ENCODE assay signal across 13 cellular contexts in the genomic region with DNA sequence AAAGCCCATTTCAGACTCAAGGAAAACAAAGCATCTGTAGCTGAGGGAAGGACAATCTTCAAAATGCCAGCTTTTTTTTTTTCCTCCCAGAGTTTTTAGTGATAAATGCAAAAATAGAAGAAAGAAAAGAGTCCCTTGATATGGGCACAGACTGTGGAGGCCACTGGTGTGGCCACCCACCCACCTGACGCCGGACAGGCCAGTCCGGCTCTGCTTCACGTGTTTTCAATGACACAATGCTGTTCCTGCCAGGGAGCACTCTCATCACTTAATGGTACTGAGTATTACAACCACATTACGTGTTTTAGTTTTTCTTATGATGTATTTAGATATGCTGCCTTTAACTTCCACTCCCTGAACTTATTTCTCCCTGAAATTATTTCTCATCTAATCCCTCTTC.
DNase-seq lines count a peak whose midpoint lies in the region; ATAC-seq and TF ChIP-seq lines count a peak whose summit lies in the region.
"Had no signal": no experiment of that assay in that cellular context is flagged by ENCODE, and none has a peak within 500 bp of the region (broad histone marks: within the 10 kb centered on the region; RNA-seq: fewer than 3 reads in every experiment).

No MANE protein-coding gene starts in this region.

- H3K27me3 Mint-ChIP-seq in activated CD8-positive, alpha-beta T cell treated with anti-CD3 and anti-CD28 coated beads for 36 hours = no peaks in the 10 kb centered on the region
- no peaks in the 10 kb centered on the region for H3K27me3 Mint-ChIP-seq in activated CD8-positive, alpha-beta T cell treated with anti-CD3 and anti-CD28 coated beads, Interleukin-2, amount 10 ng/mL, durations not matched to agents 7 days and 5 days (ENCODE audit: low read depth)
- H3K27me3 Mint-ChIP-seq in Caco-2 (ENCODE audit: insufficient read depth, unreplicated experiment) = no peaks in the 10 kb centered on the region
- H3K27me3 Mint-ChIP-seq in activated naive CD8-positive, alpha-beta T cell = no peaks in the 10 kb centered on the region
- H3K27me3 Mint-ChIP-seq in naive thymus-derived CD8-positive, alpha-beta T cell = no peaks in the 10 kb centered on the region

- no peak for ATAC-seq in activated CD8-positive, alpha-beta T cell treated with anti-CD3 and anti-CD28 coated beads for 36 hours
- no peak for ATAC-seq in activated CD8-positive, alpha-beta T cell treated with anti-CD3 and anti-CD28 coated beads, Interleukin-2, amount 10 ng/mL, durations not matched to agents 7 days and 5 days
- no peak for ATAC-seq in naive thymus-derived CD8-positive, alpha-beta T cell

- no peak overlapping the region for H3K4me3 Mint-ChIP-seq in activated CD8-positive, alpha-beta T cell treated with anti-CD3 and anti-CD28 coated beads for 36 hours
- H3K4me3 Mint-ChIP-seq in activated CD8-positive, alpha-beta T cell treated with anti-CD3 and anti-CD28 coated beads, Interleukin-2, amount 10 ng/mL, durations not matched to agents 7 days and 5 days = no peak overlapping the region
- H3K4me3 Mint-ChIP-seq in Caco-2 (ENCODE audit: unreplicated experiment) = no peak overlapping the region
- H3K4me3 Mint-ChIP-seq in activated naive CD8-positive, alpha-beta T cell = no peak overlapping the region
- H3K4me3 Mint-ChIP-seq in naive thymus-derived CD8-positive, alpha-beta T cell = peak overlapping the region in 1 of 10 donors; percentile 39
- H3K4me3 Mint-ChIP-seq: CD14-positive monocyte had no signal

- no peaks in the 10 kb centered on the region for H3K36me3 ChIP-seq in Caco-2 (ENCODE audit: control insufficient read depth, insufficient read depth, low read length)
- no peaks in the 10 kb centered on the region for H3K36me3 ChIP-seq in stomach

- no peak for DNase-seq in activated CD8-positive, alpha-beta T cell treated with anti-CD3 and anti-CD28 coated beads for 36 hours
- DNase-seq in activated CD8-positive, alpha-beta T cell treated with anti-CD3 and anti-CD28 coated beads, Interleukin-2, amount 10 ng/mL, durations not matched to agents 7 days and 5 days = no peak
- DNase-seq in Caco-2 (no peak), mucosa of gallbladder (ENCODE audit: low spot score) (no peak), A172 (ENCODE audit: low spot score) (no peak), stomach (no peak)
- DNase-seq in naive thymus-derived CD8-positive, alpha-beta T cell = no peak
- DNase-seq: Kasumi-1, NCI-H187 treated with DMSO at 0.1 percent for 48 hours, NCI-H774, Right ventricle myocardium superior had no signal

- H3K36me3 Mint-ChIP-seq in activated CD8-positive, alpha-beta T cell treated with anti-CD3 and anti-CD28 coated beads for 36 hours (ENCODE audit: low read depth) = peaks cover 81% of the 10 kb centered on the region
- peaks cover 87% of the 10 kb centered on the region for H3K36me3 Mint-ChIP-seq in activated CD8-positive, alpha-beta T cell treated with anti-CD3 and anti-CD28 coated beads, Interleukin-2, amount 10 ng/mL, durations not matched to agents 7 days and 5 days (ENCODE audit: low read depth)
- peaks cover 31% of the 10 kb centered on the region for H3K36me3 Mint-ChIP-seq in Caco-2 (ENCODE audit: insufficient read depth, unreplicated experiment)
- H3K36me3 Mint-ChIP-seq in activated naive CD8-positive, alpha-beta T cell = peaks cover 17% of the 10 kb centered on the region
- H3K36me3 Mint-ChIP-seq in naive thymus-derived CD8-positive, alpha-beta T cell = peaks cover 8 to 96% (median 33%) of the 10 kb centered on the region in 3 donors

- no peak for TF ChIP-seq CTCF in activated CD8-positive, alpha-beta T cell treated with anti-CD3 and anti-CD28 coated beads for 36 hours (IDR thresholded peaks at IDR 0.05)
- no peak for TF ChIP-seq CTCF in Caco-2 (IDR thresholded peaks at IDR 0.05; ENCODE audit: insufficient read depth in 1 of 2, low read depth in 1 of 2, low read length in 1 of 2, severe bottlenecking in 1 of 2, unreplicated experiment in 1 of 2)
- TF ChIP-seq CTCF in stomach (IDR thresholded peaks at IDR 0.05) = no peak

- H3K9me3 Mint-ChIP-seq in activated CD8-positive, alpha-beta T cell treated with anti-CD3 and anti-CD28 coated beads for 36 hours = no peaks in the 10 kb centered on the region
- H3K9me3 Mint-ChIP-seq in activated CD8-positive, alpha-beta T cell treated with anti-CD3 and anti-CD28 coated beads, Interleukin-2, amount 10 ng/mL, durations not matched to agents 7 days and 5 days (ENCODE audit: insufficient read depth) = no peaks in the 10 kb centered on the region
- no peaks in the 10 kb centered on the region for H3K9me3 Mint-ChIP-seq in Caco-2 (ENCODE audit: unreplicated experiment)
- no peaks in the 10 kb centered on the region for H3K9me3 Mint-ChIP-seq in activated naive CD8-positive, alpha-beta T cell (ENCODE audit: low read depth)
- no peaks in the 10 kb centered on the region for H3K9me3 Mint-ChIP-seq in naive thymus-derived CD8-positive, alpha-beta T cell

- CTCF ChIA-PET in activated CD8-positive, alpha-beta T cell treated with anti-CD3 and anti-CD28 coated beads for 36 hours (lab: Charles Lee) = no interaction called here
- CTCF ChIA-PET in activated CD8-positive, alpha-beta T cell treated with anti-CD3 and anti-CD28 coated beads, Interleukin-2, amount 10 ng/mL, durations not matched to agents 7 days and 5 days (lab: Charles Lee) = no interaction called here
- CTCF ChIA-PET in Caco-2 (lab: Charles Lee) = no interaction called here

- 93 to 96% (median 93%) methylated on average over 5 of the region's 5 CpGs for WGBS in stomach, 5 donors

- peaks cover 50% of the 10 kb centered on the region for H3K4me1 Mint-ChIP-seq in activated CD8-positive, alpha-beta T cell treated with anti-CD3 and anti-CD28 coated beads for 36 hours (ENCODE audit: low read depth)
- peaks cover 46% of the 10 kb centered on the region for H3K4me1 Mint-ChIP-seq in activated CD8-positive, alpha-beta T cell treated with anti-CD3 and anti-CD28 coated beads, Interleukin-2, amount 10 ng/mL, durations not matched to agents 7 days and 5 days (ENCODE audit: low read depth)
- H3K4me1 Mint-ChIP-seq in Caco-2 (ENCODE audit: low read depth, unreplicated experiment) = peaks cover 45% of the 10 kb centered on the region
- peaks cover 52% of the 10 kb centered on the region for H3K4me1 Mint-ChIP-seq in activated naive CD8-positive, alpha-beta T cell (ENCODE audit: low read depth)
- H3K4me1 Mint-ChIP-seq in naive thymus-derived CD8-positive, alpha-beta T cell = peaks cover 13 to 40% (median 31%) of the 10 kb centered on the region in 4 donors

- H3K27me3 ChIP-seq in Caco-2 (replicated peaks; ENCODE audit: control insufficient read depth, insufficient read depth, low read length) = no peaks in the 10 kb centered on the region
- no peaks in the 10 kb centered on the region for H3K27me3 ChIP-seq in stomach

- H3K27ac ChIP-seq in stomach = peak overlapping the region in 1 of 5 donors; percentile 11

- no peak overlapping the region for H3K4me3 ChIP-seq in Caco-2 (ENCODE audit: low read depth, low read length)
- no peak overlapping the region for H3K4me3 ChIP-seq in stomach

- no TSS peak for BruUV-seq in Caco-2 (replicated peaks; lab: Mats Ljungman, UMichigan)

- TF ChIP-seq EP300 in stomach (IDR thresholded peaks at IDR 0.05) = no peak

- POLR2A ChIA-PET in activated CD8-positive, alpha-beta T cell treated with anti-CD3 and anti-CD28 coated beads for 36 hours (lab: Charles Lee) = interaction anchor here (1.2 kb wide), 1 partner anchor 11 kb away, joined by 4 read pairs; no protein-coding TSS in a partner anchor
- POLR2A ChIA-PET in activated CD8-positive, alpha-beta T cell treated with anti-CD3 and anti-CD28 coated beads, Interleukin-2, amount 10 ng/mL, durations not matched to agents 7 days and 5 days (lab: Charles Lee) = interaction anchor here (0.7 kb wide), 1 partner anchor 176 kb away, joined by 3 read pairs; no protein-coding TSS in a partner anchor
- POLR2A ChIA-PET in Caco-2 (lab: Charles Lee) = interaction anchor here (0.6 kb wide), 1 partner anchor 13 kb away, joined by 3 read pairs; no protein-coding TSS in a partner anchor
- POLR2A ChIA-PET in naive thymus-derived CD8-positive, alpha-beta T cell (lab: Charles Lee) = interaction anchor here (1.3 kb wide), 1 partner anchor 141 kb away, joined by 3 read pairs; no protein-coding TSS in a partner anchor

- H3K27ac Mint-ChIP-seq in activated CD8-positive, alpha-beta T cell treated with anti-CD3 and anti-CD28 coated beads for 36 hours = peak overlapping the region; percentile 69
- no peak overlapping the region for H3K27ac Mint-ChIP-seq in activated CD8-positive, alpha-beta T cell treated with anti-CD3 and anti-CD28 coated beads, Interleukin-2, amount 10 ng/mL, durations not matched to agents 7 days and 5 days
- peak overlapping the region; percentile 44 for H3K27ac Mint-ChIP-seq in Caco-2 (ENCODE audit: unreplicated experiment)
- peak overlapping the region; percentile 75 for H3K27ac Mint-ChIP-seq in activated naive CD8-positive, alpha-beta T cell
- peak overlapping the region in 9 of 10 donors; percentile 3 to 86 (median 48) for H3K27ac Mint-ChIP-seq in naive thymus-derived CD8-positive, alpha-beta T cell
- H3K27ac Mint-ChIP-seq: CD14-positive monocyte had no signal

- no peak for TF ChIP-seq POLR2A in stomach (IDR thresholded peaks at IDR 0.05)

- peaks cover 42% of the 10 kb centered on the region for H3K4me1 ChIP-seq in Caco-2
- peaks cover 36 to 72% (median 47%) of the 10 kb centered on the region in 4 donors for H3K4me1 ChIP-seq in stomach

- intact Hi-C loops in activated CD8-positive, alpha-beta T cell treated with anti-CD3 and anti-CD28 coated beads for 36 hours (cut with micrococcal nuclease) = no loop called here
- intact Hi-C loops in Caco-2 (cut with micrococcal nuclease; ENCODE audit: unreplicated experiment) = loop anchor here (5.0 kb wide), 1 partner anchor 213 kb away; no protein-coding TSS in a partner anchor
- intact Hi-C loops in stomach (cut with DNase I; ENCODE audit: low total_unique reads) = no loop called here

- H3K9me3 ChIP-seq in Caco-2 (no peaks in the 10 kb centered on the region), stomach (no peaks in the 10 kb centered on the region)
